9 cellular contexts compared by ENCODE assay signal in genomic region chr11:57321996-57322880, GRCh38. TPM values are rescaled to one million over a fixed set of nuclear protein-coding genes. Genes with fewer than 3 reads are reported as not detected.
DNase-seq lines count a peak whose midpoint lies in the region; ATAC-seq, FAIRE-seq and TF ChIP-seq lines count a peak whose summit lies in the region.
"Had no signal": no experiment of that assay in that cellular context is flagged by ENCODE, and none has a peak within 500 bp of the region (broad histone marks: within the 10 kb centered on the region; RNA-seq: fewer than 3 reads in every experiment).

No MANE protein-coding gene starts in this region.

- H3K9me2 ChIP-seq in SK-N-SH: no peaks in the 10 kb centered on the region

- no peak for TF ChIP-seq POLR2A in endothelial cell of umbilical vein (IDR thresholded peaks at IDR 0.05; ENCODE audit: low read depth, low read length)

- peaks cover 32% of the 10 kb centered on the region for H3F3A ChIP-seq in SK-N-SH (replicated peaks; ENCODE audit: insufficient read depth)

- H3T11ph ChIP-seq in H9 (ENCODE audit: low read length): no peak overlapping the region

- H2BK5ac ChIP-seq in H9 (ENCODE audit: insufficient read length, low read length): no peak overlapping the region
- no peak overlapping the region for H2BK5ac ChIP-seq in mesendoderm (ENCODE audit: low read length)

- no TSS peak for BruUV-seq in endothelial cell of umbilical vein (replicated peaks; lab: Mats Ljungman, UMichigan)

- H3K9me3 ChIP-seq in H9 (ENCODE audit: control insufficient read depth, low read depth, low read length) (no peaks in the 10 kb centered on the region), SK-N-SH (no peaks in the 10 kb centered on the region), endothelial cell of umbilical vein (replicated peaks; ENCODE audit: control insufficient read depth, insufficient read depth, low read length) (no peaks in the 10 kb centered on the region), tibial artery (no peaks in the 10 kb centered on the region)

- H3K56ac ChIP-seq in H9 (ENCODE audit: insufficient read length, low read depth, low read length) (no peak overlapping the region), mesendoderm (ENCODE audit: low read length) (peak overlapping the region; percentile 2)

- H3K23ac ChIP-seq in H9 (ENCODE audit: insufficient read length, low read depth, low read length): no peak overlapping the region
- no peak overlapping the region for H3K23ac ChIP-seq in mesendoderm (ENCODE audit: low read length)

- H4K91ac ChIP-seq in H9 (ENCODE audit: insufficient read length, low read depth, low read length): no peak overlapping the region

- H3K4me1 Mint-ChIP-seq in H9: peaks cover 45 to 46% of the 10 kb centered on the region in 2 experiments

- H4K8ac ChIP-seq in H9 (replicated peaks; ENCODE audit: insufficient read length, low read depth, low read length) (no peak overlapping the region), mesendoderm (ENCODE audit: low read depth, low read length) (no peak overlapping the region)

- H2BK20ac ChIP-seq in H9 (ENCODE audit: low read depth, low read length, poor library complexity, severe bottlenecking): no peak overlapping the region

- no peak overlapping the region for H4K5ac ChIP-seq in H9 (ENCODE audit: insufficient read length, low read depth, low read length)
- no peak overlapping the region for H4K5ac ChIP-seq in mesendoderm (ENCODE audit: low read length)

- CTCF ChIA-PET in SK-N-SH (lab: Yijun Ruan, JAX) (interaction anchor here (0.7 to 1.9 kb wide), 4 partner anchors 9 to 985 kb away, joined by 3 to 5 read pairs (median 4); partner anchors contain the start of gene RTN4RL2), endothelial cell of umbilical vein (lab: Charles Lee) (interaction anchor here (0.8 to 4.0 kb wide), 6 partner anchors 11 to 73 kb away, joined by 3 to 37 read pairs (median 4); partner anchors contain the start of gene SSRP1)

- H3K14ac ChIP-seq in H9 (ENCODE audit: insufficient read depth, low read length): no peak overlapping the region

- H3K4me2 ChIP-seq in H9 (ENCODE audit: insufficient read depth, insufficient read length, low read length) (peak overlapping the region; percentile 57), SK-N-SH (peak overlapping the region; percentile 91), endothelial cell of umbilical vein (ENCODE audit: insufficient read depth, low read length) (peak overlapping the region; percentile 19), mesendoderm (ENCODE audit: low read length) (peak overlapping the region; percentile 4)

- no peak for TF ChIP-seq RAD21 in SK-N-SH (IDR thresholded peaks at IDR 0.05; ENCODE audit: low read length)

- TF ChIP-seq EP300 in SK-N-SH (IDR thresholded peaks at IDR 0.05; ENCODE audit: borderline replicate concordance in 1 of 2, low read depth in 1 of 2, low read length in 1 of 2): no peak

- peak overlapping the region; percentile 89 to 94 for H3K4me3 Mint-ChIP-seq in H9

- no peaks in the 10 kb centered on the region for H3K9me1 ChIP-seq in endothelial cell of umbilical vein (replicated peaks; ENCODE audit: control insufficient read depth, extremely low read depth, insufficient read depth, low read length)

- H3K79me1 ChIP-seq in H9 (ENCODE audit: insufficient read depth, low read depth, low read length, poor library complexity, severe bottlenecking): peaks cover 19% of the 10 kb centered on the region
- H3K79me1 ChIP-seq in mesendoderm (ENCODE audit: low read length): peaks cover 29% of the 10 kb centered on the region

- TF ChIP-seq CTCF in H9 (conservative IDR thresholded peaks at IDR 0.05) (no peak), SK-N-SH (IDR thresholded peaks at IDR 0.05) (no peak), endothelial cell of umbilical vein (IDR thresholded peaks at IDR 0.05; ENCODE audit: extremely low read depth in 1 of 2, insufficient read depth in 1 of 2, low read depth in 1 of 2, low read length in 2 of 2) (no peak), tibial artery (IDR thresholded peaks at IDR 0.05) (no peak)

- H3K18ac ChIP-seq in H9 (ENCODE audit: insufficient read length, low read depth, low read length) (peak overlapping the region; percentile 21), mesendoderm (ENCODE audit: low read length) (no peak overlapping the region)

- intact Hi-C loops in endothelial cell of umbilical vein (cut with micrococcal nuclease) (no loop called here), tibial artery (cut with DNase I; ENCODE audit: low total_unique reads) (loop anchor here (1.0 kb wide), 1 partner anchor 11 kb away; no protein-coding TSS in a partner anchor)

- H2BK120ac ChIP-seq in H9 (ENCODE audit: low read depth, low read length, poor library complexity, severe bottlenecking) (no peak overlapping the region), mesendoderm (ENCODE audit: low read depth, low read length) (no peak overlapping the region)

- H3K36me3 ChIP-seq in SK-N-SH (replicated peaks in 1 of 2; ENCODE audit: control insufficient read depth in 1 of 2, insufficient read depth in 2 of 2, low read length in 1 of 2): peaks cover 27 to 30% of the 10 kb centered on the region in 2 experiments
- H3K36me3 ChIP-seq in endothelial cell of umbilical vein (ENCODE audit: control insufficient read depth in 2 of 2, extremely low read depth in 1 of 2, insufficient read depth in 2 of 2, low read length in 2 of 2): peaks cover 6 to 22% of the 10 kb centered on the region in 2 experiments
- H3K36me3 ChIP-seq in mesendoderm (ENCODE audit: control insufficient read depth, insufficient read depth, low read length): peaks cover 16% of the 10 kb centered on the region
- H3K36me3 ChIP-seq in tibial artery: peaks cover 42 to 47% (median 42%) of the 10 kb centered on the region in 3 donors

- DNase-seq in AML-193 (lab: John Stamatoyannopoulos, UW) (peak; percentile 20 to 40), H9 (peak; percentile 84), SK-N-SH (peak; percentile 85), endothelial cell of umbilical vein (ENCODE audit: low read depth, low spot score) (peak; percentile 84), mesendoderm (peak; percentile 97), tibial artery (peak; percentile 97 to 98)
- DNase-seq in stimulated activated CD8-positive, alpha-beta memory T cell treated with anti-CD3 and anti-CD28 coated beads, Interleukin-4, amount 100 ng/mL, for 48 hours: no peak

- peak; percentile 96 for FAIRE-seq in endothelial cell of umbilical vein (lab: Jason Lieb, UNC)

- H3K27ac Mint-ChIP-seq in H9: peak overlapping the region; percentile 67 to 87 (median 77); a peak in 5 of 7 replicates

- H3K4me3 ChIP-seq in SK-N-SH (ENCODE audit: low read depth in 2 of 2, low read length in 1 of 2): peak overlapping the region; percentile 84 to 86
- H3K4me3 ChIP-seq in endothelial cell of umbilical vein (replicated peaks in 1 of 3; ENCODE audit: insufficient read depth in 1 of 3, low read depth in 1 of 3, low read length in 3 of 3): no peak overlapping the region
- H3K4me3 ChIP-seq in mesendoderm (ENCODE audit: low read length): no peak overlapping the region
- peak overlapping the region; percentile 81 to 92 for H3K4me3 ChIP-seq in tibial artery

- H3K36me3 Mint-ChIP-seq in H9 (ENCODE audit: insufficient read depth in 1 of 3, low read depth in 3 of 3): peaks cover 32 to 45% (median 36%) of the 10 kb centered on the region in 3 experiments

- ATAC-seq in GM21360 (IDR thresholded peaks at IDR 0.05; ENCODE audit: unreplicated experiment): no peak

- no peak overlapping the region for H2BK15ac ChIP-seq in H9 (ENCODE audit: low read depth, low read length)
- no peak overlapping the region for H2BK15ac ChIP-seq in mesendoderm (replicated peaks; ENCODE audit: low read depth)

- no peak overlapping the region for H2AFZ ChIP-seq in H9 (ENCODE audit: low read length)
- peak overlapping the region; percentile 56; the same call in 1 of the 2 replicates for H2AFZ ChIP-seq in SK-N-SH (ENCODE audit: low read depth)
- no peak overlapping the region for H2AFZ ChIP-seq in endothelial cell of umbilical vein (ENCODE audit: low read depth, low read length)

- WGBS in H9 (ENCODE audit: extremely low coverage, insufficient read length, low lambda C conversion rate): no CpG with 5 or more reads among the region's 14 CpGs
- WGBS in SK-N-SH (ENCODE audit: low lambda C conversion rate): 17% methylated on average over 14 of the region's 14 CpGs
- no CpG with 5 or more reads among the region's 14 CpGs for WGBS in mesendoderm (ENCODE audit: extremely low coverage, insufficient coverage, low lambda C conversion rate)

- H3K23me2 ChIP-seq in H9 (ENCODE audit: insufficient read length, low read depth, low read length, poor library complexity, severe bottlenecking): peaks cover 13% of the 10 kb centered on the region

- peaks cover 11% of the 10 kb centered on the region for H3K79me2 ChIP-seq in H9 (ENCODE audit: insufficient read depth, low read length)
- peaks cover 59% of the 10 kb centered on the region for H3K79me2 ChIP-seq in SK-N-SH (ENCODE audit: insufficient read depth)
- H3K79me2 ChIP-seq in endothelial cell of umbilical vein (ENCODE audit: control insufficient read depth, insufficient read depth, low read length): peaks cover 17% of the 10 kb centered on the region
- H3K79me2 ChIP-seq in mesendoderm (ENCODE audit: control insufficient read depth, insufficient read depth, low read length): peaks cover 41% of the 10 kb centered on the region

- dilution Hi-C loops in endothelial cell of umbilical vein (cut with MboI; ENCODE audit: extremely low pct_ligation_motif_present, low sequenced_read_pairs): no loop called here

- H3K9ac ChIP-seq in H9 (ENCODE audit: extremely low read depth, insufficient read length, low read length): no peak overlapping the region
- H3K9ac ChIP-seq in SK-N-SH: peak overlapping the region; percentile 66
- peak overlapping the region; percentile 32 for H3K9ac ChIP-seq in endothelial cell of umbilical vein (replicated peaks; ENCODE audit: extremely low read depth, insufficient read depth, low read length)
- peak overlapping the region; percentile 29 for H3K9ac ChIP-seq in mesendoderm (ENCODE audit: low read length)
- H3K9ac ChIP-seq: KMS-11 had no signal

- H4K20me1 ChIP-seq in H9 (ENCODE audit: control insufficient read depth, insufficient read depth, insufficient read length) (no peaks in the 10 kb centered on the region), SK-N-SH (ENCODE audit: insufficient read depth) (peaks cover 11% of the 10 kb centered on the region), endothelial cell of umbilical vein (replicated peaks; ENCODE audit: control insufficient read depth, extremely low read depth, insufficient read depth, low read length) (no peaks in the 10 kb centered on the region)

- no peak overlapping the region for H2BK12ac ChIP-seq in H9 (ENCODE audit: insufficient read length, low read depth, low read length)

- H2AK5ac ChIP-seq in H9 (ENCODE audit: insufficient read length, low read length) (no peak overlapping the region), mesendoderm (ENCODE audit: low read length) (no peak overlapping the region)

- H3K27ac ChIP-seq in H9 (ENCODE audit: insufficient read length, low read depth, low read length) (no peak overlapping the region), SK-N-SH (ENCODE audit: low read depth in 2 of 2, low read length in 1 of 2) (peak overlapping the region; percentile 81 to 90), endothelial cell of umbilical vein (ENCODE audit: insufficient read depth, low read depth, low read length) (peak overlapping the region; percentile 29), mesendoderm (ENCODE audit: low read depth, low read length) (peak overlapping the region; percentile 20), tibial artery (peak overlapping the region; percentile 94 to 98)
- H3K27ac ChIP-seq: KMS-11 had no signal

- H3K27me3 ChIP-seq in H9 (ENCODE audit: insufficient read depth, low read length): no peaks in the 10 kb centered on the region
- no peaks in the 10 kb centered on the region for H3K27me3 ChIP-seq in SK-N-SH (ENCODE audit: insufficient read depth)
- H3K27me3 ChIP-seq in endothelial cell of umbilical vein (ENCODE audit: control insufficient read depth in 2 of 2, insufficient read depth in 2 of 2, low read length in 2 of 2): no peaks in the 10 kb centered on the region
- H3K27me3 ChIP-seq in mesendoderm (ENCODE audit: insufficient read depth, low read length, poor library complexity): no peaks in the 10 kb centered on the region
- no peaks in the 10 kb centered on the region for H3K27me3 ChIP-seq in tibial artery

- POLR2A ChIA-PET in SK-N-SH (lab: Yijun Ruan, JAX) (no interaction called here), endothelial cell of umbilical vein (lab: Charles Lee) (interaction anchor here (0.5 to 1.3 kb wide), 3 partner anchors 11 to 343 kb away, joined by 3 to 6 read pairs (median 5); no protein-coding TSS in a partner anchor)

- H3K4ac ChIP-seq in H9 (ENCODE audit: low read depth, low read length) (no peak overlapping the region), mesendoderm (ENCODE audit: low read depth, low read length) (no peak overlapping the region)

- H3K27me3 Mint-ChIP-seq in H9 (ENCODE audit: low read depth): peaks cover 1% of the 10 kb centered on the region; the same call in 1 of the 2 replicates

- no peaks in the 10 kb centered on the region; a peak in 1 of 5 replicates for H3K9me3 Mint-ChIP-seq in H9

- H3K4me1 ChIP-seq in H9 (ENCODE audit: insufficient read depth, low read length) (peaks cover 13% of the 10 kb centered on the region; the same call in 1 of the 2 replicates), SK-N-SH (ENCODE audit: control insufficient read depth in 1 of 2, insufficient read depth in 2 of 2, low read depth in 1 of 2, low read length in 1 of 2) (peaks cover 42 to 47% of the 10 kb centered on the region in 2 experiments), endothelial cell of umbilical vein (ENCODE audit: control insufficient read depth, extremely low read depth, insufficient read depth, low read length) (peaks cover 37% of the 10 kb centered on the region), mesendoderm (ENCODE audit: control insufficient read depth, low read depth, low read length) (peaks cover 13% of the 10 kb centered on the region), tibial artery (peaks cover 4 to 75% (median 66%) of the 10 kb centered on the region in 4 donors)

RNA-seq across cellular contexts. Expression of gene TNKS1BP1, which starts 2.5 kb away (rescaled TPM):
- total RNA-seq in H9 (2021) (130 and 140 TPM in 2 replicates), endothelial cell of umbilical vein (93.6 and 111 TPM in 2 replicates)
- polyA plus RNA-seq in SK-N-SH (2012; rRNA removed) (29.6 and 43.3 TPM in 2 replicates), endothelial cell of umbilical vein (48.9 and 54.6 TPM in 2 replicates)
- polyA plus RNA-seq in SK-N-SH (2012; cell fraction: cytosol; rRNA removed): 18.0 and 25.0 TPM in 2 replicates
- 108 and 113 TPM in 2 replicates for polyA plus RNA-seq in SK-N-SH (2012; cell fraction: nucleus; rRNA removed)
- 41.5 and 43.0 TPM in 2 replicates for polyA plus RNA-seq in endothelial cell of umbilical vein (2011; cell fraction: cytosol; rRNA removed)
- 114 and 135 TPM in 2 replicates for polyA plus RNA-seq in endothelial cell of umbilical vein (2011; cell fraction: nucleus; rRNA removed)
- polyA plus RNA-seq in endothelial cell of umbilical vein (2012): 85.2 and 116 TPM in 2 replicates
- polyA minus RNA-seq in endothelial cell of umbilical vein: 77.6 and 97.5 TPM in 2 replicates
- polyA minus RNA-seq in endothelial cell of umbilical vein (2011; cell fraction: cytosol; rRNA and poly(A)+ RNA removed): 11.9 TPM
- polyA minus RNA-seq in endothelial cell of umbilical vein (2011; cell fraction: nucleus; rRNA and poly(A)+ RNA removed): 36.8 and 38.3 TPM in 2 replicates
- 114 TPM for polyA plus RNA-seq in mesendoderm (2013, experiment 1 of 2)
- polyA plus RNA-seq in mesendoderm (2013, experiment 2 of 2): 106 TPM

RNA-seq across cellular contexts. Expression of gene SSRP1, which starts 13.5 kb away (rescaled TPM):
- total RNA-seq in H9 (2021) (202 and 205 TPM in 2 replicates), endothelial cell of umbilical vein (140 and 146 TPM in 2 replicates)
- polyA plus RNA-seq in SK-N-SH (2012; rRNA removed) (122 and 137 TPM in 2 replicates), endothelial cell of umbilical vein (123 and 130 TPM in 2 replicates)
- 146 and 159 TPM in 2 replicates for polyA plus RNA-seq in SK-N-SH (2012; cell fraction: cytosol; rRNA removed)
- 103 and 108 TPM in 2 replicates for polyA plus RNA-seq in SK-N-SH (2012; cell fraction: nucleus; rRNA removed)
- polyA plus RNA-seq in endothelial cell of umbilical vein (2011; cell fraction: cytosol; rRNA removed): 150 and 190 TPM in 2 replicates
- 106 and 107 TPM in 2 replicates for polyA plus RNA-seq in endothelial cell of umbilical vein (2011; cell fraction: nucleus; rRNA removed)
- 106 and 145 TPM in 2 replicates for polyA plus RNA-seq in endothelial cell of umbilical vein (2012)
- 121 and 142 TPM in 2 replicates for polyA minus RNA-seq in endothelial cell of umbilical vein
- polyA minus RNA-seq in endothelial cell of umbilical vein (2011; cell fraction: cytosol; rRNA and poly(A)+ RNA removed): 156 TPM
- polyA minus RNA-seq in endothelial cell of umbilical vein (2011; cell fraction: nucleus; rRNA and poly(A)+ RNA removed): 22.6 and 36.0 TPM in 2 replicates
- 242 TPM for polyA plus RNA-seq in mesendoderm (2013, experiment 1 of 2)
- 242 TPM for polyA plus RNA-seq in mesendoderm (2013, experiment 2 of 2)

RNA-seq across cellular contexts. Expression of gene P2RX3, which starts 15.9 kb away (rescaled TPM):
- total RNA-seq in H9 (2021) (0.15 and 0.22 TPM in 2 replicates), endothelial cell of umbilical vein (not detected in 2 replicates)
- polyA plus RNA-seq in SK-N-SH (2012; rRNA removed) (not detected in 2 replicates), endothelial cell of umbilical vein (not detected in 2 replicates)
- polyA plus RNA-seq in SK-N-SH (2012; cell fraction: cytosol; rRNA removed): not detected in 2 replicates
- 0.05 TPM in 1 of 2 replicates, not detected in the other for polyA plus RNA-seq in SK-N-SH (2012; cell fraction: nucleus; rRNA removed)
- not detected in 2 replicates for polyA plus RNA-seq in endothelial cell of umbilical vein (2011; cell fraction: cytosol; rRNA removed)
- not detected in 2 replicates for polyA plus RNA-seq in endothelial cell of umbilical vein (2011; cell fraction: nucleus; rRNA removed)
- not detected in 2 replicates for polyA plus RNA-seq in endothelial cell of umbilical vein (2012)
- not detected in 2 replicates for polyA minus RNA-seq in endothelial cell of umbilical vein
- not detected for polyA minus RNA-seq in endothelial cell of umbilical vein (2011; cell fraction: cytosol; rRNA and poly(A)+ RNA removed)
- not detected in 2 replicates for polyA minus RNA-seq in endothelial cell of umbilical vein (2011; cell fraction: nucleus; rRNA and poly(A)+ RNA removed)
- polyA plus RNA-seq in mesendoderm (2013, experiment 1 of 2): 0.08 TPM
- polyA plus RNA-seq in mesendoderm (2013, experiment 2 of 2): 0.10 TPM

RNA-seq across cellular contexts. Expression of gene PRG3, which starts 58.7 kb away (rescaled TPM):
- total RNA-seq in H9 (2021): not detected in 2 replicates
- polyA plus RNA-seq in SK-N-SH (2012; rRNA removed): not detected in 2 replicates
- not detected in 2 replicates for polyA plus RNA-seq in SK-N-SH (2012; cell fraction: cytosol; rRNA removed)
- polyA plus RNA-seq in SK-N-SH (2012; cell fraction: nucleus; rRNA removed): not detected in 2 replicates
- not detected in 2 replicates for total RNA-seq in endothelial cell of umbilical vein
- not detected in 2 replicates for polyA plus RNA-seq in endothelial cell of umbilical vein
- polyA plus RNA-seq in endothelial cell of umbilical vein (2011; cell fraction: cytosol; rRNA removed): not detected in 2 replicates
- not detected in 2 replicates for polyA plus RNA-seq in endothelial cell of umbilical vein (2011; cell fraction: nucleus; rRNA removed)
- polyA plus RNA-seq in endothelial cell of umbilical vein (2012): not detected in 2 replicates
- not detected in 2 replicates for polyA minus RNA-seq in endothelial cell of umbilical vein
- not detected for polyA minus RNA-seq in endothelial cell of umbilical vein (2011; cell fraction: cytosol; rRNA and poly(A)+ RNA removed)
- polyA minus RNA-seq in endothelial cell of umbilical vein (2011; cell fraction: nucleus; rRNA and poly(A)+ RNA removed): not detected in 2 replicates
- polyA plus RNA-seq in mesendoderm (2013, experiment 1 of 2): not detected
- polyA plus RNA-seq in mesendoderm (2013, experiment 2 of 2): not detected

Comparison
In these comparisons a context has a peak if more than half of its experiments do, and no peak if none do; other contexts are left out.
1. H3K4me2 ChIP-seq: peak in every context shown above with its lines; median percentile 91 in SK-N-SH; 57 in H9; 19 in endothelial cell of umbilical vein; 4 in mesendoderm.
2. H3K4me3 ChIP-seq: peak in SK-N-SH (2 of 2) and tibial artery (2 of 2); none in endothelial cell of umbilical vein (0 of 3) and mesendoderm (single experiment).